ENCODE assay signal across 28 cellular contexts in the genomic region with DNA sequence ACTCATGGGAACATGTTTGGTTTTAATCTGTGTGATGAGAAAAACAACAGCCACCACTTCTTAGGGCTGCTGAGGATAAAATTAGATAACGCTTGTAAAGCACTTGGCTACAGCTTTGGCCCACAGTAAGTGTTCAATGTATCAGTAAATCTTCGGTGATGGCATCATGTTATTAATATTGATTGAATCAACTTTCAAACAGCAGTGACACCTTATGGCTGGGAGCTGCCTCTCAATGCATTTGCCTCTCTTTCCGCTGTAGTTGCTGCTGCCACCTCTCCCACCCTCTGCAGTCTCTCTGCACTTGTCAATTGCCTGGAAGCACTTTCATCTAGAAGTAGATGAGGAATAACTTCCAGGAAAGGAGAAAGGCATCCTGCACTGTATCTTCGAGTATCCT.
"Had no signal": no experiment of that assay in that cellular context is flagged by ENCODE, and none has a peak within 500 bp of the region (broad histone marks: within the 10 kb centered on the region; RNA-seq: fewer than 3 reads in every experiment).

No MANE protein-coding gene starts in this region.

- H3K27ac Mint-ChIP-seq: activated CD4-positive, alpha-beta T cell treated with anti-CD3 and anti-CD28 coated beads for 36 hours; activated naive CD4-positive, alpha-beta T cell treated with anti-CD3 and anti-CD28 coated beads, Interleukin-2, amount 10 ng/mL, durations not matched to agents 7 days and 5 days; activated T-helper 1 cell treated with anti-CD3 and anti-CD28 coated beads, Interleukin-12 subunit alpha, Interleukin-12 subunit beta, Interleukin-2, Interleukin-4 antibody, amounts not matched to agents 30 ng/mL and 10 ng/mL and 1 ng/mL, durations not matched to agents 14 hours and 24 hours and 36 hours; dendritic cell treated with granulocyte-macrophage colony-stimulating factor and Interleukin-4, amounts not matched to agents 40 ng/mL and 50 ng/mL, for 4 days; natural killer cell treated with Interleukin-12 subunit alpha and Interleukin-12 subunit beta and Interleukin-15 and Interleukin-18, amount 100 ng/mL, for 72 hours; progenitor cell of endocrine pancreas; stimulated activated naive B cell treated with anti-CD40 and anti-IgM and Interleukin-4, amounts not matched to agents 10 μg/mL and 1 μg/mL and 100 μg/mL, for 72 hours; T-helper 2 cell treated with Interferon-gamma antibody and Interleukin-4, amounts not matched to agents 5 μg/mL and 100 μg/mL, for 36 hours had no signal

- H3K4me3 Mint-ChIP-seq: activated CD4-positive, alpha-beta T cell treated with anti-CD3 and anti-CD28 coated beads for 36 hours; activated naive CD4-positive, alpha-beta T cell treated with anti-CD3 and anti-CD28 coated beads, Interleukin-2, amount 10 ng/mL, durations not matched to agents 7 days and 5 days; activated T-helper 1 cell treated with anti-CD3 and anti-CD28 coated beads, Interleukin-12 subunit alpha, Interleukin-12 subunit beta, Interleukin-2, Interleukin-4 antibody, amounts not matched to agents 30 ng/mL and 10 ng/mL and 1 ng/mL, durations not matched to agents 14 hours and 24 hours and 36 hours; dendritic cell treated with granulocyte-macrophage colony-stimulating factor and Interleukin-4, amounts not matched to agents 40 ng/mL and 50 ng/mL, for 4 days; natural killer cell treated with Interleukin-12 subunit alpha and Interleukin-12 subunit beta and Interleukin-15 and Interleukin-18, amount 100 ng/mL, for 72 hours; stimulated activated naive B cell treated with anti-CD40 and anti-IgM and Interleukin-4, amounts not matched to agents 10 μg/mL and 1 μg/mL and 100 μg/mL, for 72 hours; T-helper 2 cell treated with Interferon-gamma antibody and Interleukin-4, amounts not matched to agents 5 μg/mL and 100 μg/mL, for 36 hours had no signal

- H3K27ac ChIP-seq: esophagus squamous epithelium, left lung, lower lobe of right lung, ovary, sigmoid colon, stomach, thyroid gland, upper lobe of left lung, vagina had no signal

- DNase-seq: activated CD4-positive, alpha-beta T cell treated with anti-CD3 and anti-CD28 coated beads for 36 hours; activated CD4-positive, alpha-beta T cell treated with anti-CD3 and anti-CD28 coated beads, Interleukin-2, amount 50 U/mL, for 4 hours; activated CD4-positive, CD25-positive, alpha-beta regulatory T cell; activated CD8-positive, alpha-beta memory T cell treated with anti-CD3 and anti-CD28 coated beads for 24 hours; activated gamma-delta T cell; activated naive CD4-positive, alpha-beta T cell treated with anti-CD3 and anti-CD28 coated beads, Interleukin-2, amount 10 ng/mL, durations not matched to agents 7 days and 5 days; amniotic stem cell; central memory CD4-positive, alpha-beta T cell; effector CD4-positive, alpha-beta T cell; esophagus squamous epithelium; lower lobe of right lung; mesendoderm; ovary; sigmoid colon; stimulated activated CD4-positive, alpha-beta T cell treated with anti-CD3 and anti-CD28 coated beads, Interleukin-1b, Interleukin-23, amount 100 ng/mL, for 48 hours; stimulated activated naive B cell treated with anti-CD40 and anti-IgM and Interleukin-4, amounts not matched to agents 10 μg/mL and 1 μg/mL and 100 μg/mL, for 72 hours; stomach; T-helper 1 cell; thyroid gland; upper lobe of left lung had no signal

- H3K4me1 ChIP-seq: esophagus squamous epithelium, left lung, lower lobe of right lung, sigmoid colon, stomach, thyroid gland, upper lobe of left lung, vagina had no signal

- H3K4me3 ChIP-seq: esophagus squamous epithelium, left lung, lower lobe of right lung, ovary, sigmoid colon, smooth muscle cell, stomach, thyroid gland, upper lobe of left lung, vagina had no signal

- H3K9me3 Mint-ChIP-seq: activated naive CD4-positive, alpha-beta T cell treated with anti-CD3 and anti-CD28 coated beads, Interleukin-2, amount 10 ng/mL, durations not matched to agents 7 days and 5 days; activated T-helper 1 cell treated with anti-CD3 and anti-CD28 coated beads, Interleukin-12 subunit alpha, Interleukin-12 subunit beta, Interleukin-2, Interleukin-4 antibody, amounts not matched to agents 30 ng/mL and 10 ng/mL and 1 ng/mL, durations not matched to agents 14 hours and 24 hours and 36 hours; dendritic cell treated with granulocyte-macrophage colony-stimulating factor and Interleukin-4, amounts not matched to agents 40 ng/mL and 50 ng/mL, for 4 days; natural killer cell treated with Interleukin-12 subunit alpha and Interleukin-12 subunit beta and Interleukin-15 and Interleukin-18, amount 100 ng/mL, for 72 hours; T-helper 2 cell treated with Interferon-gamma antibody and Interleukin-4, amounts not matched to agents 5 μg/mL and 100 μg/mL, for 36 hours had no signal

- H3K27me3 Mint-ChIP-seq: activated naive CD4-positive, alpha-beta T cell treated with anti-CD3 and anti-CD28 coated beads, Interleukin-2, amount 10 ng/mL, durations not matched to agents 7 days and 5 days; dendritic cell treated with granulocyte-macrophage colony-stimulating factor and Interleukin-4, amounts not matched to agents 40 ng/mL and 50 ng/mL, for 4 days; stimulated activated naive B cell treated with anti-CD40 and anti-IgM and Interleukin-4, amounts not matched to agents 10 μg/mL and 1 μg/mL and 100 μg/mL, for 72 hours had no signal

- H3K9me3 ChIP-seq: esophagus squamous epithelium, left lung, lower lobe of right lung, ovary, sigmoid colon, stomach, thyroid gland, upper lobe of left lung, vagina had no signal

- H3K27me3 ChIP-seq: ovary, thyroid gland, upper lobe of left lung, vagina had no signal

- H3K36me3 Mint-ChIP-seq: activated naive CD4-positive, alpha-beta T cell treated with anti-CD3 and anti-CD28 coated beads, Interleukin-2, amount 10 ng/mL, durations not matched to agents 7 days and 5 days; natural killer cell treated with Interleukin-12 subunit alpha and Interleukin-12 subunit beta and Interleukin-15 and Interleukin-18, amount 100 ng/mL, for 72 hours; stimulated activated naive B cell treated with anti-CD40 and anti-IgM and Interleukin-4, amounts not matched to agents 10 μg/mL and 1 μg/mL and 100 μg/mL, for 72 hours had no signal

- H3K4me1 Mint-ChIP-seq: activated CD4-positive, alpha-beta T cell treated with anti-CD3 and anti-CD28 coated beads for 36 hours; activated naive CD4-positive, alpha-beta T cell treated with anti-CD3 and anti-CD28 coated beads, Interleukin-2, amount 10 ng/mL, durations not matched to agents 7 days and 5 days; stimulated activated naive B cell treated with anti-CD40 and anti-IgM and Interleukin-4, amounts not matched to agents 10 μg/mL and 1 μg/mL and 100 μg/mL, for 72 hours had no signal

- H3K36me3 ChIP-seq: esophagus squamous epithelium, left lung, lower lobe of right lung, ovary, sigmoid colon, stomach, thyroid gland, upper lobe of left lung, vagina had no signal

- ATAC-seq: activated CD4-positive, alpha-beta T cell treated with anti-CD3 and anti-CD28 coated beads for 36 hours; natural killer cell treated with Interleukin-12 subunit alpha and Interleukin-12 subunit beta and Interleukin-15 and Interleukin-18, amount 100 ng/mL, for 72 hours; stimulated activated naive B cell treated with anti-CD40 and anti-IgM and Interleukin-4, amounts not matched to agents 10 μg/mL and 1 μg/mL and 100 μg/mL, for 72 hours had no signal
